ENCODE assay signal across 7 cellular contexts in the genomic region with DNA sequence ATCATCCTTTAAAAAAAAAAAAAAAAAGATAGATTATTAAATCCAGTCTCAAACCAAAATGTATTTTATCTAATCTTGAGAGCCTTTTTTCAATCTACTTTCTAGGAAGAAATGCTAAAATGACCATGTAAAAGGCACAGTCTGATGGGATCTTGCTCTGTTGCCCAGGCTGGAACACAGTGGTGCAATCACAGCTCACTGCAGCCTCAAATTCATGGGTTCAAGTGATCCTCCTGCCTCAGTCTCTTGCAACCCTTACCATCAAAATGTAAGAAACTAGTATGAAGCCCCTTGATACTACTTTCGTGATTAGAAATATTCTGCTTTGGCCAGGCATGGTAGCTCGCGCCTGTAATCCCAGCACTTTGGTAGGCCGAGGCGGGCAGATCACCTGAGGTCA.
"Had no signal": no experiment of that assay in that cellular context is flagged by ENCODE, and none has a peak within 500 bp of the region (broad histone marks: within the 10 kb centered on the region; RNA-seq: fewer than 3 reads in every experiment).

No MANE protein-coding gene starts in this region.

- H3K4me3 Mint-ChIP-seq: H9, IgD-negative memory B cell had no signal

- H3K4me3 ChIP-seq: GM23248 had no signal

- H3K9me3 Mint-ChIP-seq: H9, IgD-negative memory B cell had no signal

- H2AFZ ChIP-seq: GM23248 had no signal

- H3K27ac ChIP-seq: GM23248 had no signal

- DNase-seq: GM23248, GOT3, H9, HCEC 1CT, KG1 had no signal

- H3K4me1 Mint-ChIP-seq: H9 had no signal

- H3K9ac ChIP-seq: GM23248 had no signal

- H3K27me3 Mint-ChIP-seq: IgD-negative memory B cell had no signal

- H3K27ac Mint-ChIP-seq: H9, IgD-negative memory B cell had no signal

- FAIRE-seq: H54 had no signal
